Comparison of ENCODE assay signal across 1 cellular context in the genomic region with DNA sequence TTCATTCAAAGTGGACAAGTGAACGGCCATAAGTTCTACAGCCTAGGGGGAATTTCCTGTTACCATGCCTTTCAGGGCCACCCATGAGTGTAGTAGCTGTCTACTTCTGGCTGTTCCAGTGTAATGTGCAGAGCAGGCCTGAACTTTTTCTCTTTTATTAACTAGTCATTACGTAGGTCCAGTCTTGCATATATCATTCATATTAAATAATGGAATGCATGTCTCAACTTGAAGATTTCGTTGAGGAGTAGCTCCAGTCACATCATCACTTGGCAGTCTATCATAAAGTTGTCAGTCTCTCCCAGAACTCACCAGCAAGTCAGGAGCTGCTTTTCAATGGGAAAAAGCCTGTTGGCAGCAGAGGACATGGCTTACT.
TF ChIP-seq lines count a peak whose summit lies in the region.

No MANE protein-coding gene starts in this region.

TF ChIP-seq in K562, 482 proteins besides CTCF, POLR2A, EP300 and RAD21:
- no peak for TF ChIP-seq ETV5 (CRISPR knock-in tag; IDR thresholded peaks at IDR 0.05; ENCODE audit: low read depth)
- TF ChIP-seq MXI1 (IDR thresholded peaks at IDR 0.05; ENCODE audit: low read depth, low read length) = no peak
- no peak for TF ChIP-seq MAFF (IDR thresholded peaks at IDR 0.05; ENCODE audit: low read length)
- no peak for TF ChIP-seq KDM1A (IDR thresholded peaks at IDR 0.05)
- no peak for TF ChIP-seq ZNF354B (CRISPR knock-in tag; IDR thresholded peaks at IDR 0.05)
- TF ChIP-seq U2AF2 (optimal IDR thresholded peaks at IDR 0.05; ENCODE audit: low read depth, low read length) = no peak
- TF ChIP-seq U2AF1 (optimal IDR thresholded peaks at IDR 0.05; ENCODE audit: low read depth, low read length) = no peak
- TF ChIP-seq PPARD (CRISPR knock-in tag; IDR thresholded peaks at IDR 0.05) = no peak
- TF ChIP-seq HMGN3 (IDR thresholded peaks at IDR 0.05; ENCODE audit: borderline replicate concordance, extremely low read depth, insufficient read length, low read depth, low read length) = no peak
- TF ChIP-seq, protein P1, sequence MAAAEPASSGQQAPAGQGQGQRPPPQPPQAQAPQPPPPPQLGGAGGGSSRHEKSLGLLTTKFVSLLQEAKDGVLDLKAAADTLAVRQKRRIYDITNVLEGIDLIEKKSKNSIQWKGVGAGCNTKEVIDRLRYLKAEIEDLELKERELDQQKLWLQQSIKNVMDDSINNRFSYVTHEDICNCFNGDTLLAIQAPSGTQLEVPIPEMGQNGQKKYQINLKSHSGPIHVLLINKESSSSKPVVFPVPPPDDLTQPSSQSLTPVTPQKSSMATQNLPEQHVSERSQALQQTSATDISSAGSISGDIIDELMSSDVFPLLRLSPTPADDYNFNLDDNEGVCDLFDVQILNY (CRISPR knock-in tag; IDR thresholded peaks at IDR 0.05) = no peak
- TF ChIP-seq CREBBP (IDR thresholded peaks at IDR 0.05; ENCODE audit: low read depth, low read length) = no peak
- no peak for TF ChIP-seq IRF2 (CRISPR knock-in tag; IDR thresholded peaks at IDR 0.05)
